ENCODE assay signal across 8 cellular contexts in the genomic region with DNA sequence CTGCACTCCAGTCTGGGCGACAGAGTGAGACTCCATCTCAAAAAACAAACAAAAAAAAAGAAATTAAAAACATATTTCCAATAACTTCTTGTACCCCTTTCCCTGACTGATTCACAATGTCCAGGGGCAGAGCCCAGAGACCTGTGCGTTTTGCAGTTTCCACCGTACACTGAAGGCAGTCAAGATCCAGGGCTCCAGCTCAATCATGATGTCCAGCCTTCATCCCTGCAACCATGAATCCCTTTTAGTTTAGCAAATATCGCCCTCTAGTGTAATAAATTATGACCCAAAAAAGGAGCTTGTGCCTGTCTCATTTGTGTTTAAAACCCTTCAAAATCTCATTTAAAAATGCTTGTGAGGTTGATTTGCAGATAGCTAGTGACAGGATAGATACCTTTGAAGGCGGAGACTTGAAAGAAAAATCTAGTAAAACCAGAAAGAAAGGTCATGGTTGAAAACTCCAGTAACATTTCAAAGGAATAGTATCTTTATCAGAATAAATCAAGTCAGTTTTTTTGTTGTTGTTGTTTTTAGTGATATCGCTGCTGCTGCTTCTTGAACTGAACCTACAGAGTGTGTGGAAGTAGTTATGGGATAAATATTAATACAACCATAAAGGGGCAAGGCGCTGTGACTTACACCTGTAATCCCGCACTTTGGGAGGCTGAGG. TPM values are rescaled to one million over a fixed set of nuclear protein-coding genes. Genes with fewer than 3 reads are reported as not detected.
A peak's percentile ranks its signal among the peaks of the same experiment; 100 is the strongest.
DNase-seq lines count a peak whose midpoint lies in the region; ATAC-seq and TF ChIP-seq lines count a peak whose summit lies in the region.

No MANE protein-coding gene starts in this region.

- intact Hi-C loops in psoas muscle (cut with DNase I): loop anchor here (2.0 to 10.0 kb wide), 6 partner anchors 69 to 221 kb away; partner anchors contain the start of genes CSHL1 (in 2 of the 2) and GH1 (in 1 of the 2)

- no peak overlapping the region for H3K27ac ChIP-seq in psoas muscle

- WGBS in psoas muscle, 3 donors: 43 to 47% (median 45%) methylated on average over 8 of the region's 8 CpGs

- DNase-seq in AG08395 (ENCODE audit: low spot score): peak; percentile 68
- peak; percentile 18 for DNase-seq in GF-D8 (lab: John Stamatoyannopoulos, UW)
- peak; percentile 62 for DNase-seq in NCI-H1694 (lab: John Stamatoyannopoulos, UW)
- peak; percentile 68 for DNase-seq in SKM-1 treated with dmso at 0.1 percent for 144 hours (lab: John Stamatoyannopoulos, UW; ENCODE audit: unreplicated experiment)
- DNase-seq in fibroblast of peridontal ligament (ENCODE audit: extremely low read depth): peak; percentile 85
- DNase-seq in psoas muscle: no peak

- H3K4me1 ChIP-seq in psoas muscle: no peaks in the 10 kb centered on the region

- no peaks in the 10 kb centered on the region for H3K9me3 ChIP-seq in psoas muscle

- no peak overlapping the region for H3K4me3 ChIP-seq in psoas muscle

- H3K27me3 ChIP-seq in psoas muscle (ENCODE audit: insufficient read depth in 3 of 3, low read length in 2 of 3): no peaks in the 10 kb centered on the region

- peak; percentile 69 for TF ChIP-seq CTCF in psoas muscle (IDR thresholded peaks at IDR 0.05)

- ATAC-seq in psoas muscle: no peak
- no peak for ATAC-seq in GM18520 (IDR thresholded peaks at IDR 0.05; ENCODE audit: unreplicated experiment)
- ATAC-seq in HG03432 (IDR thresholded peaks at IDR 0.05; ENCODE audit: unreplicated experiment): no peak

- no peaks in the 10 kb centered on the region for H3K36me3 ChIP-seq in psoas muscle (ENCODE audit: insufficient read depth in 1 of 2, low read depth in 1 of 2)

RNA-seq across cellular contexts. Expression of gene ERN1, which starts 3.7 kb away (rescaled TPM):
- total RNA-seq in psoas muscle: 10 to 100 TPM; 10.6 to 16.6 (median 14.2) TPM
- 1 to 10 TPM; 2.8 to 7.6 (median 5.4) TPM for polyA plus RNA-seq in psoas muscle

Comparison
In these comparisons a context has a peak if more than half of its experiments do, and no peak if none do; other contexts are left out.
1. DNase-seq: peak in AG08395 (single experiment), GF-D8 (single experiment), NCI-H1694 (single experiment), SKM-1 treated with dmso at 0.1 percent for 144 hours (single experiment) and fibroblast of peridontal ligament (single experiment); none in psoas muscle (0 of 2).